8 cellular contexts compared by ENCODE assay signal in genomic region chr7:74051629-74052410, GRCh38. TPM values are rescaled to one million over a fixed set of nuclear protein-coding genes. Genes with fewer than 3 reads are reported as not detected.
DNase-seq lines count a peak whose midpoint lies in the region; ATAC-seq and TF ChIP-seq lines count a peak whose summit lies in the region.

No MANE protein-coding gene starts in this region.

- H3K27ac ChIP-seq in DOHH2 (ENCODE audit: low read depth, low read length) (no peak overlapping the region), WERI-Rb-1 (no peak overlapping the region), esophagus squamous epithelium (peak overlapping the region in 2 of 4 donors; percentile 7 to 20)

- 0 out of 2 replicates have a peak overlapping the region, but pooled peaks have one; percentile 4 for H3K4me2 ChIP-seq in DOHH2 (ENCODE audit: low read length)

- peaks cover 8% of the 10 kb centered on the region for H3K4me1 ChIP-seq in DOHH2 (ENCODE audit: control insufficient read depth, low read length)
- peaks cover 0 to 10% (median 0%) of the 10 kb centered on the region in 3 donors for H3K4me1 ChIP-seq in esophagus squamous epithelium

- peak; percentile 49 for TF ChIP-seq CTCF in DOHH2 (IDR thresholded peaks at IDR 0.05; ENCODE audit: low read depth, low read length, poor library complexity, severe bottlenecking)
- peak; percentile 63 for TF ChIP-seq CTCF in WERI-Rb-1 (IDR thresholded peaks at IDR 0.05; ENCODE audit: low read depth, low read length)
- peak in 2 of 6 experiments; percentile 12 to 45 for TF ChIP-seq CTCF in esophagus squamous epithelium (IDR thresholded peaks at IDR 0.05)

- H3K9me3 ChIP-seq in DOHH2 (ENCODE audit: control insufficient read depth, insufficient read depth, low read length) (no peaks in the 10 kb centered on the region), WERI-Rb-1 (ENCODE audit: severe bottlenecking) (no peaks in the 10 kb centered on the region), esophagus squamous epithelium (no peaks in the 10 kb centered on the region)

- peaks cover 37% of the 10 kb centered on the region for H3K27me3 ChIP-seq in DOHH2 (ENCODE audit: control insufficient read depth, low read length)
- no peaks in the 10 kb centered on the region for H3K27me3 ChIP-seq in WERI-Rb-1 (ENCODE audit: insufficient read depth, low read depth, severe bottlenecking)
- no peaks in the 10 kb centered on the region for H3K27me3 ChIP-seq in esophagus squamous epithelium

- H3K79me2 ChIP-seq in DOHH2 (ENCODE audit: control insufficient read depth, low read length) = no peaks in the 10 kb centered on the region

- no peaks in the 10 kb centered on the region for H3K9me2 ChIP-seq in DOHH2 (replicated peaks; ENCODE audit: control insufficient read depth, low read length)

- H4K20me1 ChIP-seq in DOHH2 (ENCODE audit: control insufficient read depth, insufficient read depth, low read depth, low read length) = no peaks in the 10 kb centered on the region

- no peaks in the 10 kb centered on the region for H3K36me3 ChIP-seq in DOHH2 (ENCODE audit: control insufficient read depth, low read length)
- H3K36me3 ChIP-seq in WERI-Rb-1 = no peaks in the 10 kb centered on the region
- peaks cover 0 to 84% (median 0%) of the 10 kb centered on the region in 3 donors for H3K36me3 ChIP-seq in esophagus squamous epithelium

- peak; percentile 79 for DNase-seq in HuH-7.5 (ENCODE audit: low spot score)
- DNase-seq in WERI-Rb-1 = peak; percentile 47
- DNase-seq in lung microvascular endothelial cell (ENCODE audit: low read depth in 2 of 2) = peak; percentile 24 to 32
- no peak for DNase-seq in activated effector memory CD4-positive, alpha-beta T cell treated with Interleukin-2 at 50 U/mL for 16 hours
- DNase-seq in T-helper 1 cell = no peak
- DNase-seq in esophagus squamous epithelium (lab: John Stamatoyannopoulos, UW) = no peak

- WGBS in esophagus squamous epithelium, 2 donors = 62 to 67% methylated on average over 10 of the region's 16 CpGs

- TF ChIP-seq POLR2A in esophagus squamous epithelium (IDR thresholded peaks at IDR 0.05) = no peak

- H3K4me3 ChIP-seq in DOHH2 (ENCODE audit: low read length) (no peak overlapping the region), WERI-Rb-1 (ENCODE audit: low read depth, low read length) (no peak overlapping the region), esophagus squamous epithelium (no peak overlapping the region)

- no peaks in the 10 kb centered on the region for H3F3A ChIP-seq in DOHH2 (ENCODE audit: control insufficient read depth, insufficient read depth)

- intact Hi-C loops in esophagus squamous epithelium (cut with DNase I) = no loop called here

- ATAC-seq in HG02759 (IDR thresholded peaks at IDR 0.05; ENCODE audit: unreplicated experiment) = no peak

RNA-seq across cellular contexts. Expression of gene ELN, which starts 23.8 kb away (rescaled TPM):
- total RNA-seq in lung microvascular endothelial cell (4.6 and 15.5 TPM in 2 replicates), esophagus squamous epithelium (100 to 1,000 TPM in 1 of 4 donors, 10 to 100 TPM in 2, 1 to 10 TPM in 1; 8.9 to 182 (median 20.3) TPM)

RNA-seq across cellular contexts. Expression of gene LIMK1, which starts 31.8 kb away (rescaled TPM):
- 12.9 and 13.7 TPM in 2 replicates for total RNA-seq in lung microvascular endothelial cell
- 10 to 100 TPM in 3 of 4 donors, 1 to 10 TPM in 1; 8.0 to 13.2 (median 12.2) TPM for total RNA-seq in esophagus squamous epithelium

Comparison
In these comparisons a context has a peak if more than half of its experiments do, and no peak if none do; other contexts are left out.
1. DNase-seq: peak in HuH-7.5 (single experiment), WERI-Rb-1 (single experiment) and lung microvascular endothelial cell (2 of 2); none in activated effector memory CD4-positive, alpha-beta T cell treated with Interleukin-2 at 50 U/mL for 16 hours (single experiment), T-helper 1 cell (0 of 5) and esophagus squamous epithelium (single experiment).